In genomic region chr1:8025671-8026144, GRCh38 we compare ENCODE assay signal across 8 cellular contexts. TPM values are rescaled to one million over a fixed set of nuclear protein-coding genes. Genes with fewer than 3 reads are reported as not detected.
A peak's percentile ranks its signal among the peaks of the same experiment; 100 is the strongest.
DNase-seq lines count a peak whose midpoint lies in the region; ATAC-seq and TF ChIP-seq lines count a peak whose summit lies in the region.

No MANE protein-coding gene starts in this region.

- H3K27ac Mint-ChIP-seq in glutamatergic neuron (ENCODE audit: unreplicated experiment) = peak overlapping the region; percentile 83

- peaks cover 44% of the 10 kb centered on the region for H3K4me1 ChIP-seq in ES-I3 (ENCODE audit: insufficient read depth, low read length)
- peaks cover 25 to 31% (median 29%) of the 10 kb centered on the region in 3 donors for H3K4me1 ChIP-seq in skeletal muscle tissue (ENCODE audit: control insufficient read depth in 3 of 3, insufficient read depth in 3 of 3, low read length in 3 of 3)

- DNase-seq in glutamatergic neuron (no peak), AG08395 (ENCODE audit: low spot score) (no peak), omental fat pad (ENCODE audit: low spot score) (no peak)
- no peak for DNase-seq in activated effector memory CD4-positive, alpha-beta T cell treated with anti-CD3 and anti-CD28 coated beads, Interleukin-2, amount 50 U/mL, for 16 hours

- ATAC-seq in GM21786 (IDR thresholded peaks at IDR 0.05; ENCODE audit: unreplicated experiment) (peak; percentile 25), omental fat pad (ENCODE audit: low FRiP score) (no peak)

- peaks cover 6% of the 10 kb centered on the region for H3K9me3 Mint-ChIP-seq in glutamatergic neuron (ENCODE audit: unreplicated experiment)

- H3K36me3 ChIP-seq in ES-I3 (ENCODE audit: insufficient read depth, low read length) = no peaks in the 10 kb centered on the region
- H3K36me3 ChIP-seq in skeletal muscle tissue (ENCODE audit: control insufficient read depth in 3 of 3, insufficient read depth in 3 of 3, low read length in 3 of 3) = no peaks in the 10 kb centered on the region

- H3K27me3 ChIP-seq in skeletal muscle tissue (ENCODE audit: control insufficient read depth in 3 of 3, insufficient read depth in 3 of 3, low read length in 3 of 3) = no peaks in the 10 kb centered on the region

- peak overlapping the region; percentile 62 to 81 (median 80) for H3K4me3 ChIP-seq in skeletal muscle tissue (ENCODE audit: low read length in 3 of 3)

- peak overlapping the region; percentile 94 for H3K4me3 Mint-ChIP-seq in glutamatergic neuron (ENCODE audit: unreplicated experiment)

- no peaks in the 10 kb centered on the region for H3K36me3 Mint-ChIP-seq in glutamatergic neuron (ENCODE audit: unreplicated experiment)

- H3K27me3 Mint-ChIP-seq in glutamatergic neuron (ENCODE audit: unreplicated experiment) = peaks cover 8% of the 10 kb centered on the region

- H3K9ac ChIP-seq in ES-I3 (ENCODE audit: low read depth, low read length) (peak overlapping the region; percentile 90), skeletal muscle tissue (ENCODE audit: low read depth in 1 of 3, low read length in 3 of 3) (peak overlapping the region; percentile 73 to 88 (median 78))

- H3K9me3 ChIP-seq in ES-I3 (ENCODE audit: control insufficient read depth, insufficient read depth, low read length) (no peaks in the 10 kb centered on the region), skeletal muscle tissue (ENCODE audit: control insufficient read depth in 3 of 3, low read length in 3 of 3) (no peaks in the 10 kb centered on the region)

- TF ChIP-seq CTCF in VCaP (conservative IDR thresholded peaks at IDR 0.05) = no peak
- TF ChIP-seq CTCF in glutamatergic neuron (IDR thresholded peaks at IDR 0.05; ENCODE audit: partially characterized antibody, unreplicated experiment) = no peak
- TF ChIP-seq CTCF in omental fat pad (IDR thresholded peaks at IDR 0.05) = no peak

- H3K4me1 Mint-ChIP-seq in glutamatergic neuron (ENCODE audit: low read depth, unreplicated experiment) = peaks cover 11% of the 10 kb centered on the region

- H3K27ac ChIP-seq in VCaP (peak overlapping the region; percentile 92), skeletal muscle tissue (ENCODE audit: low read depth, low read length) (peak overlapping the region; percentile 83)

RNA-seq across cellular contexts. Expression of gene ERRFI1, which starts 0.4 kb away (rescaled TPM):
- total RNA-seq in glutamatergic neuron (ENCODE audit: unreplicated experiment) = 11.8 TPM
- total RNA-seq in skeletal muscle tissue = 3.7 TPM
- total RNA-seq in omental fat pad = 100 to 1,000 TPM; 108 to 313 (median 204) TPM
